In the genomic region with DNA sequence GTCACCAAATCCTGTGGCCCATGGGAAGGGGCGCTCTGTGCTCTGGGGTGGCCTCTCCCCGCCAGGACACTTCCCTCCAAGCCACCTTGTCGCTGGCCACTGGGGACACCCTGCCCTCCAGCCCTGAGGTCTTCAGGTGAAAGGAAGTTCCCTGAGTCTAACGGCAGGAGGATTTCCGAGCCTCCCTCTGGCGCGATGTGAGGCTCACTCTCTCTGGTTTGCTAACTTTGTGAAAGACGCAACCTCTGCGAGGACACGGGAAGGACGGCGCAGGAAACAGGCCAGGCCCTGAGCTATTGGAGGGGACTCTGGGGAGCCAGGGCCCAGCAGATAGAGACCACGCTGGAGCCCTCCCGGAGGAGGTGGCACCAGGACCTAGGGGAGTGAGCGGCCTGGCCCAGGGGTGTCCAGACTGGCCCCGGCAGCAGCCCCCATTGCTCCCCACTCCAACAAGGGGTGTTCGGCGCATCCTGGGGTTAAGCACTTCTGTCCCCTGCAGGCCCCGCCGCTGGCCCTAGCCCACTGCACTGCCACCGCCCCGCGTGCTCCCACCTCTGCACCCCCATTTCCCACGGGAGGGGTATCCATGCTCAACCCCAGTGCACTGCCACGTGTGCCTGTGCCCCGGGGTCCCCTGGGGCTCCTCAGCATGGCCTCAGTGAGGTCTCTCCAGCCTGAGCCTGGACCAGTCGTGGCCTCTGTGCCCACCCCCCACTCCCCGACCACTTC, we compare ENCODE assay signal across 24 cellular contexts.
DNase-seq lines count a peak whose midpoint lies in the region; ATAC-seq and TF ChIP-seq lines count a peak whose summit lies in the region.
"Had no signal": no experiment of that assay in that cellular context is flagged by ENCODE, and none has a peak within 500 bp of the region (broad histone marks: within the 10 kb centered on the region; RNA-seq: fewer than 3 reads in every experiment).

No MANE protein-coding gene starts in this region.

- no peak for ATAC-seq in left cardiac atrium
- ATAC-seq: activated CD8-positive, alpha-beta T cell treated with anti-CD3 and anti-CD28 coated beads for 36 hours; activated T-cell treated with anti-CD3 and anti-CD28 coated beads, Interleukin-2, amount 50 U/mL, for 4 hours; right cardiac atrium; T-cell had no signal

- peak overlapping the region; percentile 31; the same call in 1 of the 2 replicates for H3K4me3 ChIP-seq in BLaER1
- no peak overlapping the region for H3K4me3 ChIP-seq in H7 (ENCODE audit: insufficient read depth, low read depth, low read length)
- peak overlapping the region in 1 of 2 donors; percentile 48 for H3K4me3 ChIP-seq in mucosa of rectum (ENCODE audit: low read length in 2 of 2)
- no peak overlapping the region for H3K4me3 ChIP-seq in uterus
- H3K4me3 ChIP-seq: breast epithelium, thoracic aorta had no signal

- peak overlapping the region; percentile 82 for H3K4me2 ChIP-seq in BLaER1
- H3K4me2 ChIP-seq: KMS-11 had no signal

- H3K36me3 ChIP-seq in BLaER1, result no peaks in the 10 kb centered on the region
- no peaks in the 10 kb centered on the region for H3K36me3 ChIP-seq in H7 (replicated peaks; ENCODE audit: control insufficient read depth, insufficient read depth, low read length)
- no peaks in the 10 kb centered on the region for H3K36me3 ChIP-seq in mucosa of rectum (ENCODE audit: control insufficient read depth in 2 of 2, insufficient read depth in 2 of 2, low read length in 2 of 2)
- no peaks in the 10 kb centered on the region for H3K36me3 ChIP-seq in uterus
- H3K36me3 ChIP-seq: breast epithelium, thoracic aorta had no signal

- H3K9ac ChIP-seq in BLaER1, result no peak overlapping the region
- H3K9ac ChIP-seq in mucosa of rectum (ENCODE audit: low read depth in 1 of 2, low read length in 2 of 2), result peak overlapping the region in 1 of 2 donors; percentile 66
- H3K9ac ChIP-seq: KMS-11 had no signal

- no peaks in the 10 kb centered on the region for H4K20me1 ChIP-seq in BLaER1

- DNase-seq in H7, result peak; percentile 65
- DNase-seq in ecto neural progenitor cell (ENCODE audit: low spot score), result peak; percentile 48
- no peak for DNase-seq in uterus
- no peak for DNase-seq in NCI-H146 (lab: John Stamatoyannopoulos, UW)
- DNase-seq in NCI-H226, result no peak
- DNase-seq in left cardiac atrium, result no peak
- DNase-seq: activated CD4-positive, CD25-positive, alpha-beta regulatory T cell treated with anti-CD3 and anti-CD28 coated beads, Interleukin-2, amount 50 U/mL, for 72 hours; activated CD8-positive, alpha-beta T cell treated with anti-CD3 and anti-CD28 coated beads for 36 hours; activated naive CD4-positive, alpha-beta T cell treated with Interleukin-2 at 50 U/mL for 16 hours; activated T-cell treated with anti-CD3 and anti-CD28 coated beads, Interleukin-2, amount 50 U/mL, for 4 hours; NCI-H1694; NCI-H2171; NCI-H524 treated with DMSO at 0.1 percent for 48 hours; NK-92 treated with Interleukin-12 subunit alpha and Interleukin-12 subunit beta, amount 100 ng/mL, for 24 hours; right cardiac atrium; SIG-M5; stimulated activated CD4-positive, alpha-beta T cell treated with anti-CD3 and anti-CD28 coated beads, Interleukin-12 subunit alpha, Interleukin-12 subunit beta, amount 100 ng/mL, for 4 hours; stimulated activated CD4-positive, alpha-beta T cell treated with anti-CD3 and anti-CD28 coated beads, Interleukin-4, amount 100 ng/mL, for 24 hours; T-cell had no signal

- intact Hi-C loops in uterus (cut with DNase I; ENCODE audit: low total_unique reads), result no loop called here
- intact Hi-C loops in left cardiac atrium (cut with DNase I), result no loop called here

- H3K4me1 ChIP-seq in BLaER1 (peaks cover 35% of the 10 kb centered on the region), mucosa of rectum (ENCODE audit: control insufficient read depth in 2 of 2, insufficient read depth in 2 of 2, low read length in 2 of 2) (peaks cover 8 to 11% of the 10 kb centered on the region in 2 donors), uterus (no peaks in the 10 kb centered on the region)
- H3K4me1 ChIP-seq: breast epithelium had no signal

- no peak for TF ChIP-seq CTCF in uterus (IDR thresholded peaks at IDR 0.05)

- H3K27ac ChIP-seq in BLaER1 (peak overlapping the region; percentile 56), mucosa of rectum (ENCODE audit: low read depth in 2 of 2, low read length in 2 of 2) (peak overlapping the region; percentile 52 to 81), uterus (no peak overlapping the region)
- H3K27ac ChIP-seq: breast epithelium, KMS-11, thoracic aorta had no signal

- no peak for TF ChIP-seq POLR2A in uterus (IDR thresholded peaks at IDR 0.05)

- H3K27me3 ChIP-seq in BLaER1, result 0 out of 2 replicates have a peak, but pooled peaks cover 4% of the 10 kb centered on the region
- no peaks in the 10 kb centered on the region for H3K27me3 ChIP-seq in H7 (ENCODE audit: control insufficient read depth, insufficient read depth, low read length)
- no peaks in the 10 kb centered on the region for H3K27me3 ChIP-seq in mucosa of rectum (ENCODE audit: control insufficient read depth in 2 of 2, insufficient read depth in 2 of 2, low read length in 2 of 2)
- no peaks in the 10 kb centered on the region for H3K27me3 ChIP-seq in uterus
- H3K27me3 ChIP-seq: breast epithelium had no signal

- H3K9me3 ChIP-seq in BLaER1 (no peaks in the 10 kb centered on the region), mucosa of rectum (ENCODE audit: control insufficient read depth in 2 of 2, low read length in 2 of 2) (no peaks in the 10 kb centered on the region), uterus (peaks cover 0 to under 1% of the 10 kb centered on the region in 2 donors)
- H3K9me3 ChIP-seq: thoracic aorta had no signal

Comparison
In these comparisons a context has a peak if more than half of its experiments do, and no peak if none do; other contexts are left out.
1. H3K27ac ChIP-seq: peak in BLaER1 (single experiment) and mucosa of rectum (2 of 2); none in uterus (0 of 2).
2. DNase-seq: peak in H7 (single experiment) and ecto neural progenitor cell (single experiment); none in uterus (0 of 2), NCI-H146 (single experiment), NCI-H226 (single experiment) and left cardiac atrium (single experiment).